ENCODE assay signal across 16 cellular contexts in genomic region chr10:110429301-110429700, GRCh38.
DNase-seq lines count a peak whose midpoint lies in the region; ATAC-seq, FAIRE-seq and TF ChIP-seq lines count a peak whose summit lies in the region.
"Had no signal": no experiment of that assay in that cellular context is flagged by ENCODE, and none has a peak within 500 bp of the region (broad histone marks: within the 10 kb centered on the region; RNA-seq: fewer than 3 reads in every experiment).

No MANE protein-coding gene starts in this region.

- peaks cover 3% of the 10 kb centered on the region for H3K9me3 Mint-ChIP-seq in activated naive CD8-positive, alpha-beta T cell treated with anti-CD3 and anti-CD28 coated beads, Interleukin-2, amount 10 ng/mL, durations not matched to agents 7 days and 5 days
- peaks cover 6% of the 10 kb centered on the region for H3K9me3 Mint-ChIP-seq in activated naive CD8-positive, alpha-beta T cell treated with anti-CD3 and anti-CD28 coated beads for 36 hours
- H3K9me3 Mint-ChIP-seq in stimulated activated naive CD8-positive, alpha-beta T cell treated with anti-CD3 and anti-CD28 coated beads, Interleukin-15, amount 100 ng/mL, for 72 hours = no peaks in the 10 kb centered on the region

- POLR2A ChIA-PET in activated naive CD8-positive, alpha-beta T cell treated with anti-CD3 and anti-CD28 coated beads, Interleukin-2, amount 10 ng/mL, durations not matched to agents 7 days and 5 days (lab: Charles Lee) = no interaction called here

- DNase-seq in activated naive CD8-positive, alpha-beta T cell treated with anti-CD3 and anti-CD28 coated beads, Interleukin-2, amount 10 ng/mL, durations not matched to agents 7 days and 5 days = peak; percentile 6
- DNase-seq in activated naive CD8-positive, alpha-beta T cell treated with anti-CD3 and anti-CD28 coated beads for 36 hours = no peak
- DNase-seq in RCC 7860 (ENCODE audit: low spot score) = peak; percentile 42
- no peak for DNase-seq in foreskin keratinocyte
- DNase-seq in stimulated activated naive CD8-positive, alpha-beta T cell treated with anti-CD3 and anti-CD28 coated beads, Interleukin-15, amount 100 ng/mL, for 72 hours = no peak
- no peak for DNase-seq in HuH-7.5 (ENCODE audit: low spot score)
- DNase-seq in NCI-H1105 (lab: John Stamatoyannopoulos, UW) = no peak
- DNase-seq in H54 (ENCODE audit: insufficient read length, low spot score) = no peak
- DNase-seq: KG1; NCI-H2081 treated with DMSO at 0.1 percent for 48 hours; NK-92 treated with Interleukin-12 subunit alpha and Interleukin-12 subunit beta, amount 100 ng/mL, for 24 hours; stimulated activated CD4-positive, alpha-beta T cell treated with anti-CD3 and anti-CD28 coated beads, Interleukin-4, amount 100 ng/mL, for 4 hours had no signal

- no peaks in the 10 kb centered on the region for H3K36me3 Mint-ChIP-seq in activated naive CD8-positive, alpha-beta T cell treated with anti-CD3 and anti-CD28 coated beads, Interleukin-2, amount 10 ng/mL, durations not matched to agents 7 days and 5 days
- no peaks in the 10 kb centered on the region for H3K36me3 Mint-ChIP-seq in activated naive CD8-positive, alpha-beta T cell treated with anti-CD3 and anti-CD28 coated beads for 36 hours

- H3K4me1 ChIP-seq in foreskin keratinocyte = peaks cover 14% of the 10 kb centered on the region
- H3K4me1 ChIP-seq: ascending aorta had no signal

- ATAC-seq in activated naive CD8-positive, alpha-beta T cell treated with anti-CD3 and anti-CD28 coated beads, Interleukin-2, amount 10 ng/mL, durations not matched to agents 7 days and 5 days (ENCODE audit: low read depth) = no peak
- peak; percentile 77 for ATAC-seq in foreskin keratinocyte
- ATAC-seq in stimulated activated naive CD8-positive, alpha-beta T cell treated with anti-CD3 and anti-CD28 coated beads, Interleukin-15, amount 100 ng/mL, for 72 hours = peak; percentile 25

- no peak overlapping the region for H3K27ac Mint-ChIP-seq in activated naive CD8-positive, alpha-beta T cell treated with anti-CD3 and anti-CD28 coated beads, Interleukin-2, amount 10 ng/mL, durations not matched to agents 7 days and 5 days
- H3K27ac Mint-ChIP-seq in activated naive CD8-positive, alpha-beta T cell treated with anti-CD3 and anti-CD28 coated beads for 36 hours = no peak overlapping the region
- no peak overlapping the region for H3K27ac Mint-ChIP-seq in stimulated activated naive CD8-positive, alpha-beta T cell treated with anti-CD3 and anti-CD28 coated beads, Interleukin-15, amount 100 ng/mL, for 72 hours

- H3K4me1 Mint-ChIP-seq in activated naive CD8-positive, alpha-beta T cell treated with anti-CD3 and anti-CD28 coated beads, Interleukin-2, amount 10 ng/mL, durations not matched to agents 7 days and 5 days = peaks cover 21% of the 10 kb centered on the region
- peaks cover 24% of the 10 kb centered on the region for H3K4me1 Mint-ChIP-seq in activated naive CD8-positive, alpha-beta T cell treated with anti-CD3 and anti-CD28 coated beads for 36 hours
- peaks cover 52% of the 10 kb centered on the region for H3K4me1 Mint-ChIP-seq in stimulated activated naive CD8-positive, alpha-beta T cell treated with anti-CD3 and anti-CD28 coated beads, Interleukin-15, amount 100 ng/mL, for 72 hours

- no peak overlapping the region for H3K4me3 Mint-ChIP-seq in activated naive CD8-positive, alpha-beta T cell treated with anti-CD3 and anti-CD28 coated beads, Interleukin-2, amount 10 ng/mL, durations not matched to agents 7 days and 5 days
- H3K4me3 Mint-ChIP-seq in activated naive CD8-positive, alpha-beta T cell treated with anti-CD3 and anti-CD28 coated beads for 36 hours = no peak overlapping the region
- H3K4me3 Mint-ChIP-seq in stimulated activated naive CD8-positive, alpha-beta T cell treated with anti-CD3 and anti-CD28 coated beads, Interleukin-15, amount 100 ng/mL, for 72 hours = no peak overlapping the region

- H3K27me3 Mint-ChIP-seq in activated naive CD8-positive, alpha-beta T cell treated with anti-CD3 and anti-CD28 coated beads, Interleukin-2, amount 10 ng/mL, durations not matched to agents 7 days and 5 days = peaks cover 5% of the 10 kb centered on the region
- no peaks in the 10 kb centered on the region for H3K27me3 Mint-ChIP-seq in activated naive CD8-positive, alpha-beta T cell treated with anti-CD3 and anti-CD28 coated beads for 36 hours
- no peaks in the 10 kb centered on the region for H3K27me3 Mint-ChIP-seq in stimulated activated naive CD8-positive, alpha-beta T cell treated with anti-CD3 and anti-CD28 coated beads, Interleukin-15, amount 100 ng/mL, for 72 hours

- FAIRE-seq in RCC 7860 (lab: Jason Lieb, UNC) = no peak
- no peak for FAIRE-seq in H54 (lab: Jason Lieb, UNC)
- FAIRE-seq: frontal cortex, islet of Langerhans had no signal

- H3K27ac ChIP-seq in foreskin keratinocyte = no peak overlapping the region
- H3K27ac ChIP-seq: ascending aorta, BLaER1 had no signal

- no peak for TF ChIP-seq CTCF in foreskin keratinocyte (conservative IDR thresholded peaks at IDR 0.05)

- no peaks in the 10 kb centered on the region for H3K27me3 ChIP-seq in foreskin keratinocyte
- H3K27me3 ChIP-seq: ascending aorta, BLaER1 had no signal

- TF ChIP-seq POLR2A in H54 (IDR thresholded peaks at IDR 0.05; ENCODE audit: low read depth, low read length) = no peak

Comparison
In these comparisons a context has a peak if more than half of its experiments do, and no peak if none do; other contexts are left out.
1. DNase-seq: peak in activated naive CD8-positive, alpha-beta T cell treated with anti-CD3 and anti-CD28 coated beads, Interleukin-2, amount 10 ng/mL, durations not matched to agents 7 days and 5 days (single experiment) and RCC 7860 (single experiment); none in activated naive CD8-positive, alpha-beta T cell treated with anti-CD3 and anti-CD28 coated beads for 36 hours (single experiment), foreskin keratinocyte (0 of 2), stimulated activated naive CD8-positive, alpha-beta T cell treated with anti-CD3 and anti-CD28 coated beads, Interleukin-15, amount 100 ng/mL, for 72 hours (0 of 2), HuH-7.5 (single experiment), NCI-H1105 (single experiment) and H54 (single experiment).